ENCODE assay signal across 1 cellular context in the genomic region with DNA sequence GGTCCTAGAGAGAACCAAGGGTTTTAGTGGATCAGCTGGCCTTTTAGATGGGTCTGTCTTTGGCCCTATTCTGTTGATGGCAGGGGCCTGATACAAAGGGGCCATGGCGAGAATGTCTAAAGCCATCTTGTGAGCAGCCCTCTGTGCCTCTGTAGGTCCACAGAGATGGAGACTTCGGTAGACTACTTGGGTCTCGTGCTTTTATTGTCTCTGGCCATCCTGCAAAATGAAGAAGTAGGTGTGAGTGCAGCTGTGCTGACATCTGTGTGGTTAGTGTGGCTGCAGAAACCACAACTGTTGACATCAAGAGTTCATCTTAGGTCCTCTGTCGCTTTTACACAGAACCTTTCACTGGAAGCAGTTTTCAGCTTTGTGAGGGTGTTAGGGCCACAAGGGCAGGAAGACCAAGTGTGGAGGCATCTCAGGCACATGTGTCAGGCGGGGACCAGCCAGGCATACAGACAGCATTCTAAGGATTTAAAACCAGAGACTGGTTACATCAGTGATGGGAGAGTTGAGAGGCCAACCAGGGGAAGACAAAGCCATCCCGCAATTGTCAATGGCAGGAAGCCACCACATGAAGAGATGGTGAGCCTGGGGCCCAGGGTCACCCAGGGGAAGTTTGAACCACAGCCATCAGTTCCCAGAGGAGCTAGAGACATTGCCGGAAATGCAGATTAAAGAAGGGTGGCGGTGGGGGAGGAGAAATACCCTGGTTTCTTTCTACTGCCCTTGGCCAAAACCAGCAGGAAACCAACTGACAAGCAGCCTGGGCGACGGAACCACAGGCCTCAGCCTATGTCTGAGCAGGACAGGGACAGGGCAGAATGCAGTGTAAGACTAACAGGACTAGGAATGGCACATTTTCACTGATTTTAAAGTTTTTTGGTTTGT.
TF ChIP-seq lines count a peak whose summit lies in the region.

No MANE protein-coding gene starts in this region.

TF ChIP-seq in K562, 482 proteins besides CTCF, POLR2A, EP300 and RAD21 (continued from another document and continues in another):
- no peak for TF ChIP-seq MEF2A (IDR thresholded peaks at IDR 0.05; ENCODE audit: control insufficient read depth, low read depth, low read length)
- TF ChIP-seq, protein P1, sequence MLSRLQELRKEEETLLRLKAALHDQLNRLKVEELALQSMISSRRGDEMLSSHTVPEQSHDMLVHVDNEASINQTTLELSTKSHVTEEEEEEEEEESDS (CRISPR knock-in tag; IDR thresholded peaks at IDR 0.05): no peak
- TF ChIP-seq, protein P2, sequence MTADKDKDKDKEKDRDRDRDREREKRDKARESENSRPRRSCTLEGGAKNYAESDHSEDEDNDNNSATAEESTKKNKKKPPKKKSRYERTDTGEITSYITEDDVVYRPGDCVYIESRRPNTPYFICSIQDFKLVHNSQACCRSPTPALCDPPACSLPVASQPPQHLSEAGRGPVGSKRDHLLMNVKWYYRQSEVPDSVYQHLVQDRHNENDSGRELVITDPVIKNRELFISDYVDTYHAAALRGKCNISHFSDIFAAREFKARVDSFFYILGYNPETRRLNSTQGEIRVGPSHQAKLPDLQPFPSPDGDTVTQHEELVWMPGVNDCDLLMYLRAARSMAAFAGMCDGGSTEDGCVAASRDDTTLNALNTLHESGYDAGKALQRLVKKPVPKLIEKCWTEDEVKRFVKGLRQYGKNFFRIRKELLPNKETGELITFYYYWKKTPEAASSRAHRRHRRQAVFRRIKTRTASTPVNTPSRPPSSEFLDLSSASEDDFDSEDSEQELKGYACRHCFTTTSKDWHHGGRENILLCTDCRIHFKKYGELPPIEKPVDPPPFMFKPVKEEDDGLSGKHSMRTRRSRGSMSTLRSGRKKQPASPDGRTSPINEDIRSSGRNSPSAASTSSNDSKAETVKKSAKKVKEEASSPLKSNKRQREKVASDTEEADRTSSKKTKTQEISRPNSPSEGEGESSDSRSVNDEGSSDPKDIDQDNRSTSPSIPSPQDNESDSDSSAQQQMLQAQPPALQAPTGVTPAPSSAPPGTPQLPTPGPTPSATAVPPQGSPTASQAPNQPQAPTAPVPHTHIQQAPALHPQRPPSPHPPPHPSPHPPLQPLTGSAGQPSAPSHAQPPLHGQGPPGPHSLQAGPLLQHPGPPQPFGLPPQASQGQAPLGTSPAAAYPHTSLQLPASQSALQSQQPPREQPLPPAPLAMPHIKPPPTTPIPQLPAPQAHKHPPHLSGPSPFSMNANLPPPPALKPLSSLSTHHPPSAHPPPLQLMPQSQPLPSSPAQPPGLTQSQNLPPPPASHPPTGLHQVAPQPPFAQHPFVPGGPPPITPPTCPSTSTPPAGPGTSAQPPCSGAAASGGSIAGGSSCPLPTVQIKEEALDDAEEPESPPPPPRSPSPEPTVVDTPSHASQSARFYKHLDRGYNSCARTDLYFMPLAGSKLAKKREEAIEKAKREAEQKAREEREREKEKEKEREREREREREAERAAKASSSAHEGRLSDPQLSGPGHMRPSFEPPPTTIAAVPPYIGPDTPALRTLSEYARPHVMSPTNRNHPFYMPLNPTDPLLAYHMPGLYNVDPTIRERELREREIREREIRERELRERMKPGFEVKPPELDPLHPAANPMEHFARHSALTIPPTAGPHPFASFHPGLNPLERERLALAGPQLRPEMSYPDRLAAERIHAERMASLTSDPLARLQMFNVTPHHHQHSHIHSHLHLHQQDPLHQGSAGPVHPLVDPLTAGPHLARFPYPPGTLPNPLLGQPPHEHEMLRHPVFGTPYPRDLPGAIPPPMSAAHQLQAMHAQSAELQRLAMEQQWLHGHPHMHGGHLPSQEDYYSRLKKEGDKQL (CRISPR knock-in tag; IDR thresholded peaks at IDR 0.05; ENCODE audit: borderline replicate concordance): no peak
- TF ChIP-seq ZNF3 (CRISPR knock-in tag; IDR thresholded peaks at IDR 0.05): no peak
- peak; percentile 89 for TF ChIP-seq CTBP1 (IDR thresholded peaks at IDR 0.05; ENCODE audit: borderline replicate concordance)
- TF ChIP-seq ETV6 (IDR thresholded peaks at IDR 0.05; ENCODE audit: borderline replicate concordance in 1 of 2, low read depth in 2 of 2, low read length in 1 of 2): no peak
- no peak for TF ChIP-seq ETV6 (CRISPR knock-in tag; IDR thresholded peaks at IDR 0.05; ENCODE audit: borderline replicate concordance)
- TF ChIP-seq CCAR2 (IDR thresholded peaks at IDR 0.05; ENCODE audit: low read depth, low read length): no peak
- no peak for TF ChIP-seq RBM25 (IDR thresholded peaks at IDR 0.05; ENCODE audit: low read depth, low read length, severe bottlenecking)
- no peak for TF ChIP-seq ZNF324 (CRISPR knock-in tag; IDR thresholded peaks at IDR 0.05)
- TF ChIP-seq IRF2 (CRISPR knock-in tag; IDR thresholded peaks at IDR 0.05): no peak
- TF ChIP-seq TEAD4 (IDR thresholded peaks at IDR 0.05; ENCODE audit: low read length): peak; percentile 68; the same call in 1 of the 2 replicates
- no peak for TF ChIP-seq TEAD4 (CRISPR knock-in tag; IDR thresholded peaks at IDR 0.05; ENCODE audit: borderline replicate concordance)
- peak; percentile 86 for TF ChIP-seq SOX6 (IDR thresholded peaks at IDR 0.05)
- TF ChIP-seq, protein P3, sequence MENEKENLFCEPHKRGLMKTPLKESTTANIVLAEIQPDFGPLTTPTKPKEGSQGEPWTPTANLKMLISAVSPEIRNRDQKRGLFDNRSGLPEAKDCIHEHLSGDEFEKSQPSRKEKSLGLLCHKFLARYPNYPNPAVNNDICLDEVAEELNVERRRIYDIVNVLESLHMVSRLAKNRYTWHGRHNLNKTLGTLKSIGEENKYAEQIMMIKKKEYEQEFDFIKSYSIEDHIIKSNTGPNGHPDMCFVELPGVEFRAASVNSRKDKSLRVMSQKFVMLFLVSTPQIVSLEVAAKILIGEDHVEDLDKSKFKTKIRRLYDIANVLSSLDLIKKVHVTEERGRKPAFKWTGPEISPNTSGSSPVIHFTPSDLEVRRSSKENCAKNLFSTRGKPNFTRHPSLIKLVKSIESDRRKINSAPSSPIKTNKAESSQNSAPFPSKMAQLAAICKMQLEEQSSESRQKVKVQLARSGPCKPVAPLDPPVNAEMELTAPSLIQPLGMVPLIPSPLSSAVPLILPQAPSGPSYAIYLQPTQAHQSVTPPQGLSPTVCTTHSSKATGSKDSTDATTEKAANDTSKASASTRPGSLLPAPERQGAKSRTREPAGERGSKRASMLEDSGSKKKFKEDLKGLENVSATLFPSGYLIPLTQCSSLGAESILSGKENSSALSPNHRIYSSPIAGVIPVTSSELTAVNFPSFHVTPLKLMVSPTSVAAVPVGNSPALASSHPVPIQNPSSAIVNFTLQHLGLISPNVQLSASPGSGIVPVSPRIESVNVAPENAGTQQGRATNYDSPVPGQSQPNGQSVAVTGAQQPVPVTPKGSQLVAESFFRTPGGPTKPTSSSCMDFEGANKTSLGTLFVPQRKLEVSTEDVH (IDR thresholded peaks at IDR 0.05; ENCODE audit: low read depth, partially characterized antibody): no peak
- no peak for TF ChIP-seq RBM39 (optimal IDR thresholded peaks at IDR 0.05; ENCODE audit: low read depth, low read length)
- TF ChIP-seq NBN (IDR thresholded peaks at IDR 0.05; ENCODE audit: low read depth): 0 out of 2 replicates have a peak, but pooled peaks have one; percentile 6
- TF ChIP-seq, protein P4, sequence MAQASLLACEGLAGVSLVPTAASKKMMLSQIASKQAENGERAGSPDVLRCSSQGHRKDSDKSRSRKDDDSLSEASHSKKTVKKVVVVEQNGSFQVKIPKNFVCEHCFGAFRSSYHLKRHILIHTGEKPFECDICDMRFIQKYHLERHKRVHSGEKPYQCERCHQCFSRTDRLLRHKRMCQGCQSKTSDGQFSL (CRISPR knock-in tag; IDR thresholded peaks at IDR 0.05): no peak
- TF ChIP-seq, protein P4 (tag; IDR thresholded peaks at IDR 0.05): no peak
- TF ChIP-seq, protein P5, sequence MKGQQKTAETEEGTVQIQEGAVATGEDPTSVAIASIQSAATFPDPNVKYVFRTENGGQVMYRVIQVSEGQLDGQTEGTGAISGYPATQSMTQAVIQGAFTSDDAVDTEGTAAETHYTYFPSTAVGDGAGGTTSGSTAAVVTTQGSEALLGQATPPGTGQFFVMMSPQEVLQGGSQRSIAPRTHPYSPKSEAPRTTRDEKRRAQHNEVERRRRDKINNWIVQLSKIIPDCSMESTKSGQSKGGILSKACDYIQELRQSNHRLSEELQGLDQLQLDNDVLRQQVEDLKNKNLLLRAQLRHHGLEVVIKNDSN (CRISPR knock-in tag; IDR thresholded peaks at IDR 0.05): no peak
- no peak for TF ChIP-seq ETS2 (tag; IDR thresholded peaks at IDR 0.05; ENCODE audit: borderline replicate concordance, poor library complexity, severe bottlenecking)
- TF ChIP-seq, protein P6, sequence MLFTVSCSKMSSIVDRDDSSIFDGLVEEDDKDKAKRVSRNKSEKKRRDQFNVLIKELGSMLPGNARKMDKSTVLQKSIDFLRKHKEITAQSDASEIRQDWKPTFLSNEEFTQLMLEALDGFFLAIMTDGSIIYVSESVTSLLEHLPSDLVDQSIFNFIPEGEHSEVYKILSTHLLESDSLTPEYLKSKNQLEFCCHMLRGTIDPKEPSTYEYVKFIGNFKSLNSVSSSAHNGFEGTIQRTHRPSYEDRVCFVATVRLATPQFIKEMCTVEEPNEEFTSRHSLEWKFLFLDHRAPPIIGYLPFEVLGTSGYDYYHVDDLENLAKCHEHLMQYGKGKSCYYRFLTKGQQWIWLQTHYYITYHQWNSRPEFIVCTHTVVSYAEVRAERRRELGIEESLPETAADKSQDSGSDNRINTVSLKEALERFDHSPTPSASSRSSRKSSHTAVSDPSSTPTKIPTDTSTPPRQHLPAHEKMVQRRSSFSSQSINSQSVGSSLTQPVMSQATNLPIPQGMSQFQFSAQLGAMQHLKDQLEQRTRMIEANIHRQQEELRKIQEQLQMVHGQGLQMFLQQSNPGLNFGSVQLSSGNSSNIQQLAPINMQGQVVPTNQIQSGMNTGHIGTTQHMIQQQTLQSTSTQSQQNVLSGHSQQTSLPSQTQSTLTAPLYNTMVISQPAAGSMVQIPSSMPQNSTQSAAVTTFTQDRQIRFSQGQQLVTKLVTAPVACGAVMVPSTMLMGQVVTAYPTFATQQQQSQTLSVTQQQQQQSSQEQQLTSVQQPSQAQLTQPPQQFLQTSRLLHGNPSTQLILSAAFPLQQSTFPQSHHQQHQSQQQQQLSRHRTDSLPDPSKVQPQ (CRISPR knock-in tag; IDR thresholded peaks at IDR 0.05; ENCODE audit: borderline replicate concordance): no peak
- peak; percentile 88 for TF ChIP-seq L3MBTL2 (IDR thresholded peaks at IDR 0.05)
- TF ChIP-seq, protein P7, sequence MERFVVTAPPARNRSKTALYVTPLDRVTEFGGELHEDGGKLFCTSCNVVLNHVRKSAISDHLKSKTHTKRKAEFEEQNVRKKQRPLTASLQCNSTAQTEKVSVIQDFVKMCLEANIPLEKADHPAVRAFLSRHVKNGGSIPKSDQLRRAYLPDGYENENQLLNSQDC (CRISPR knock-in tag; IDR thresholded peaks at IDR 0.05): no peak
- TF ChIP-seq, protein P8, sequence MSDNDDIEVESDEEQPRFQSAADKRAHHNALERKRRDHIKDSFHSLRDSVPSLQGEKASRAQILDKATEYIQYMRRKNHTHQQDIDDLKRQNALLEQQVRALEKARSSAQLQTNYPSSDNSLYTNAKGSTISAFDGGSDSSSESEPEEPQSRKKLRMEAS (CRISPR knock-in tag; IDR thresholded peaks at IDR 0.05): peak; percentile 78; the same call in 1 of the 2 replicates
- TF ChIP-seq ZNF23 (CRISPR knock-in tag; IDR thresholded peaks at IDR 0.05): no peak
- TF ChIP-seq, protein P9, sequence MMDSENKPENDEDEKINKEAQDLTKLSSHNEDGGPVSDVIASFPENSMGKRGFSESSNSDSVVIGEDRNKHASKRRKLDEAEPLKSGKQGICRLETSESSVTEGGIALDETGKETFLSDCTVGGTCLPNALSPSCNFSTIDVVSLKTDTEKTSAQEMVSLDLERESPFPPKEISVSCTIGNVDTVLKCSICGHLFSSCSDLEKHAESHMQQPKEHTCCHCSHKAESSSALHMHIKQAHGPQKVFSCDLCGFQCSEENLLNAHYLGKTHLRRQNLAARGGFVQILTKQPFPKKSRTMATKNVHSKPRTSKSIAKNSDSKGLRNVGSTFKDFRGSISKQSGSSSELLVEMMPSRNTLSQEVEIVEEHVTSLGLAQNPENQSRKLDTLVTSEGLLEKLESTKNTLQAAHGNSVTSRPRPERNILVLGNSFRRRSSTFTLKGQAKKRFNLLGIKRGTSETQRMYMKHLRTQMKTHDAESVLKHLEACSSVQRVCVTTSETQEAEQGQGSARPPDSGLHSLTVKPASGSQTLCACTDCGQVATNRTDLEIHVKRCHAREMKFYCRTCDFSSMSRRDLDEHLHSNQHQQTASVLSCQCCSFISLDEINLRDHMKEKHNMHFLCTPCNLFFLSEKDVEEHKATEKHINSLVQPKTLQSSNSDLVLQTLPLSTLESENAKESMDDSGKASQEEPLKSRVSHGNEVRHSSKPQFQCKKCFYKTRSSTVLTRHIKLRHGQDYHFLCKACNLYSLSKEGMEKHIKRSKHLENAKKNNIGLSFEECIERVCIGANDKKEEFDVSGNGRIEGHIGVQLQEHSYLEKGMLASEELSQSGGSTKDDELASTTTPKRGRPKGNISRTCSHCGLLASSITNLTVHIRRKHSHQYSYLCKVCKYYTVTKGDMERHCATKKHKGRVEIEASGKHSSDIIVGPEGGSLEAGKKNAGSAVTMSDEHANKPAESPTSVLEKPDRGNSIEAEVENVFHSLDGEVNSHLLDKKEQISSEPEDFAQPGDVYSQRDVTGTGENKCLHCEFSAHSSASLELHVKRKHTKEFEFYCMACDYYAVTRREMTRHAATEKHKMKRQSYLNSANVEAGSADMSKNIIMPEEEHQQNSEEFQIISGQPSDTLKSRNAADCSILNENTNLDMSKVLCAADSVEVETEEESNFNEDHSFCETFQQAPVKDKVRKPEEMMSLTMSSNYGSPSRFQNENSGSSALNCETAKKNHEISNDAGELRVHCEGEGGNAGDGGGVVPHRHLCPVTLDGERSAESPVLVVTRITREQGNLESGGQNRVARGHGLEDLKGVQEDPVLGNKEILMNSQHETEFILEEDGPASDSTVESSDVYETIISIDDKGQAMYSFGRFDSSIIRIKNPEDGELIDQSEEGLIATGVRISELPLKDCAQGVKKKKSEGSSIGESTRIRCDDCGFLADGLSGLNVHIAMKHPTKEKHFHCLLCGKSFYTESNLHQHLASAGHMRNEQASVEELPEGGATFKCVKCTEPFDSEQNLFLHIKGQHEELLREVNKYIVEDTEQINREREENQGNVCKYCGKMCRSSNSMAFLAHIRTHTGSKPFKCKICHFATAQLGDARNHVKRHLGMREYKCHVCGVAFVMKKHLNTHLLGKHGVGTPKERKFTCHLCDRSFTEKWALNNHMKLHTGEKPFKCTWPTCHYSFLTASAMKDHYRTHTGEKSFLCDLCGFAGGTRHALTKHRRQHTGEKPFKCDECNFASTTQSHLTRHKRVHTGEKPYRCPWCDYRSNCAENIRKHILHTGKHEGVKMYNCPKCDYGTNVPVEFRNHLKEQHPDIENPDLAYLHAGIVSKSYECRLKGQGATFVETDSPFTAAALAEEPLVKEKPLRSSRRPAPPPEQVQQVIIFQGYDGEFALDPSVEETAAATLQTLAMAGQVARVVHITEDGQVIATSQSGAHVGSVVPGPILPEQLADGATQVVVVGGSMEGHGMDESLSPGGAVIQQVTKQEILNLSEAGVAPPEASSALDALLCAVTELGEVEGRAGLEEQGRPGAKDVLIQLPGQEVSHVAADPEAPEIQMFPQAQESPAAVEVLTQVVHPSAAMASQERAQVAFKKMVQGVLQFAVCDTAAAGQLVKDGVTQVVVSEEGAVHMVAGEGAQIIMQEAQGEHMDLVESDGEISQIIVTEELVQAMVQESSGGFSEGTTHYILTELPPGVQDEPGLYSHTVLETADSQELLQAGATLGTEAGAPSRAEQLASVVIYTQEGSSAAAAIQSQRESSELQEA (IDR thresholded peaks at IDR 0.05; ENCODE audit: low read depth): no peak
